In the genomic region with DNA sequence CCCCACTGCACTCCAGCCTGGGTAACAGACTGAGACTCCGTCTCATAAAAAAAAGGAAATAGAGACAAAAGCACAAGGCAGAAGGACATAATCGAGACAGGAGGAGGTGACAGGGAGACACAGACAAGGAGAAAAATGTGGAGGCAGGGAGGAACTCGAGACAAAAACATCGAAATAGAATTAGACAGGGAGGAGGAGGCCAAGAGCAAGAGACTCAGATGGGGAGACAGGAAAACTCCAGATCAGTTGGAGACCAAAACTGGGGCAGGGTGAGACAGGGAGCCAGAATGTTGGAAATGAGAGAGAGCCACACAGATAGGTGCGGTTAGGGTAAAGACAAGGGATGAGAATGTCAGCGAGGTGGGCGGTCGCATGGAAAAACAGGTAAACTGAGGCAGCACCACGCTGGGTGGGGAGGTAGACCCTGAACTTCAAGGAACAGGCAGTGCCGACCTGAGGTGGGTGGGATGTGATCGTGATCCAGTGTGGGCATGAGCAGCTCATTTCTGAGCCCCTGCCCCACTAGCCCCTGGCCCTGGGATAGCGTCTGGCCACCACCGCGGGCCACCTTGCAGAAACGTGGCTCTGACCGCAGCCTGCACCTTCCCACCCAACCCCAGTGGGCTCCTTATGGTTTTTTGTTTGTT, we compare ENCODE assay signal across 1 cellular context.
TF ChIP-seq lines count a peak whose summit lies in the region.

No MANE protein-coding gene starts in this region.

TF ChIP-seq in K562, 482 proteins besides CTCF, POLR2A, EP300 and RAD21 (continued from another document):
- TF ChIP-seq, protein P1, sequence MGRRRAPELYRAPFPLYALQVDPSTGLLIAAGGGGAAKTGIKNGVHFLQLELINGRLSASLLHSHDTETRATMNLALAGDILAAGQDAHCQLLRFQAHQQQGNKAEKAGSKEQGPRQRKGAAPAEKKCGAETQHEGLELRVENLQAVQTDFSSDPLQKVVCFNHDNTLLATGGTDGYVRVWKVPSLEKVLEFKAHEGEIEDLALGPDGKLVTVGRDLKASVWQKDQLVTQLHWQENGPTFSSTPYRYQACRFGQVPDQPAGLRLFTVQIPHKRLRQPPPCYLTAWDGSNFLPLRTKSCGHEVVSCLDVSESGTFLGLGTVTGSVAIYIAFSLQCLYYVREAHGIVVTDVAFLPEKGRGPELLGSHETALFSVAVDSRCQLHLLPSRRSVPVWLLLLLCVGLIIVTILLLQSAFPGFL (CRISPR knock-in tag; IDR thresholded peaks at IDR 0.05): no peak
- TF ChIP-seq NR4A1 (CRISPR knock-in tag; IDR thresholded peaks at IDR 0.05) (no peak), NR4A1 (tag; IDR thresholded peaks at IDR 0.05) (no peak), ZNF134 (CRISPR knock-in tag; conservative IDR thresholded peaks at IDR 0.05) (no peak), POLR2B (IDR thresholded peaks at IDR 0.05; ENCODE audit: low read depth, partially characterized antibody) (peak; percentile 31), POU5F1 (IDR thresholded peaks at IDR 0.05; ENCODE audit: borderline replicate concordance, low read depth, low read length, partially characterized antibody) (no peak), MTA1 (IDR thresholded peaks at IDR 0.05; ENCODE audit: borderline replicate concordance) (no peak), BCOR (IDR thresholded peaks at IDR 0.05) (peak; percentile 47), RFX1 (IDR thresholded peaks at IDR 0.05) (no peak), BMI1 (IDR thresholded peaks at IDR 0.05; ENCODE audit: low read length) (no peak), POLR2AphosphoS2 (IDR thresholded peaks at IDR 0.05; ENCODE audit: low read length) (no peak), KLF10 (CRISPR knock-in tag; IDR thresholded peaks at IDR 0.05) (no peak), CAMTA2 (CRISPR knock-in tag; conservative IDR thresholded peaks at IDR 0.05) (no peak), TFAM (CRISPR knock-in tag; conservative IDR thresholded peaks at IDR 0.05) (no peak), MTA2 (IDR thresholded peaks at IDR 0.05; ENCODE audit: low read depth) (no peak), NFYB (IDR thresholded peaks at IDR 0.05; ENCODE audit: extremely low read depth, insufficient read length) (no peak), ZNF780A (CRISPR knock-in tag; IDR thresholded peaks at IDR 0.05) (no peak), SUPT5H (IDR thresholded peaks at IDR 0.05) (0 out of 2 replicates have a peak, but pooled peaks have one; percentile 40), ARID1B (IDR thresholded peaks at IDR 0.05) (no peak), GTF2F1 (IDR thresholded peaks at IDR 0.05; ENCODE audit: low read depth, low read length) (no peak), MTF1 (CRISPR knock-in tag; IDR thresholded peaks at IDR 0.05; ENCODE audit: borderline replicate concordance) (no peak)
- TF ChIP-seq, protein P2, sequence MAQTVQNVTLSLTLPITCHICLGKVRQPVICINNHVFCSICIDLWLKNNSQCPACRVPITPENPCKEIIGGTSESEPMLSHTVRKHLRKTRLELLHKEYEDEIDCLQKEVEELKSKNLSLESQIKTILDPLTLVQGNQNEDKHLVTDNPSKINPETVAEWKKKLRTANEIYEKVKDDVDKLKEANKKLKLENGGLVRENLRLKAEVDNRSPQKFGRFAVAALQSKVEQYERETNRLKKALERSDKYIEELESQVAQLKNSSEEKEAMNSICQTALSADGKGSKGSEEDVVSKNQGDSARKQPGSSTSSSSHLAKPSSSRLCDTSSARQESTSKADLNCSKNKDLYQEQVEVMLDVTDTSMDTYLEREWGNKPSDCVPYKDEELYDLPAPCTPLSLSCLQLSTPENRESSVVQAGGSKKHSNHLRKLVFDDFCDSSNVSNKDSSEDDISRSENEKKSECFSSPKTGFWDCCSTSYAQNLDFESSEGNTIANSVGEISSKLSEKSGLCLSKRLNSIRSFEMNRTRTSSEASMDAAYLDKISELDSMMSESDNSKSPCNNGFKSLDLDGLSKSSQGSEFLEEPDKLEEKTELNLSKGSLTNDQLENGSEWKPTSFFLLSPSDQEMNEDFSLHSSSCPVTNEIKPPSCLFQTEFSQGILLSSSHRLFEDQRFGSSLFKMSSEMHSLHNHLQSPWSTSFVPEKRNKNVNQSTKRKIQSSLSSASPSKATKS (CRISPR knock-in tag; IDR thresholded peaks at IDR 0.05): no peak
- TF ChIP-seq, protein P3, sequence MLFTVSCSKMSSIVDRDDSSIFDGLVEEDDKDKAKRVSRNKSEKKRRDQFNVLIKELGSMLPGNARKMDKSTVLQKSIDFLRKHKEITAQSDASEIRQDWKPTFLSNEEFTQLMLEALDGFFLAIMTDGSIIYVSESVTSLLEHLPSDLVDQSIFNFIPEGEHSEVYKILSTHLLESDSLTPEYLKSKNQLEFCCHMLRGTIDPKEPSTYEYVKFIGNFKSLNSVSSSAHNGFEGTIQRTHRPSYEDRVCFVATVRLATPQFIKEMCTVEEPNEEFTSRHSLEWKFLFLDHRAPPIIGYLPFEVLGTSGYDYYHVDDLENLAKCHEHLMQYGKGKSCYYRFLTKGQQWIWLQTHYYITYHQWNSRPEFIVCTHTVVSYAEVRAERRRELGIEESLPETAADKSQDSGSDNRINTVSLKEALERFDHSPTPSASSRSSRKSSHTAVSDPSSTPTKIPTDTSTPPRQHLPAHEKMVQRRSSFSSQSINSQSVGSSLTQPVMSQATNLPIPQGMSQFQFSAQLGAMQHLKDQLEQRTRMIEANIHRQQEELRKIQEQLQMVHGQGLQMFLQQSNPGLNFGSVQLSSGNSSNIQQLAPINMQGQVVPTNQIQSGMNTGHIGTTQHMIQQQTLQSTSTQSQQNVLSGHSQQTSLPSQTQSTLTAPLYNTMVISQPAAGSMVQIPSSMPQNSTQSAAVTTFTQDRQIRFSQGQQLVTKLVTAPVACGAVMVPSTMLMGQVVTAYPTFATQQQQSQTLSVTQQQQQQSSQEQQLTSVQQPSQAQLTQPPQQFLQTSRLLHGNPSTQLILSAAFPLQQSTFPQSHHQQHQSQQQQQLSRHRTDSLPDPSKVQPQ (CRISPR knock-in tag; IDR thresholded peaks at IDR 0.05; ENCODE audit: borderline replicate concordance): no peak
